ENCODE assay signal across 9 cellular contexts in the genomic region with DNA sequence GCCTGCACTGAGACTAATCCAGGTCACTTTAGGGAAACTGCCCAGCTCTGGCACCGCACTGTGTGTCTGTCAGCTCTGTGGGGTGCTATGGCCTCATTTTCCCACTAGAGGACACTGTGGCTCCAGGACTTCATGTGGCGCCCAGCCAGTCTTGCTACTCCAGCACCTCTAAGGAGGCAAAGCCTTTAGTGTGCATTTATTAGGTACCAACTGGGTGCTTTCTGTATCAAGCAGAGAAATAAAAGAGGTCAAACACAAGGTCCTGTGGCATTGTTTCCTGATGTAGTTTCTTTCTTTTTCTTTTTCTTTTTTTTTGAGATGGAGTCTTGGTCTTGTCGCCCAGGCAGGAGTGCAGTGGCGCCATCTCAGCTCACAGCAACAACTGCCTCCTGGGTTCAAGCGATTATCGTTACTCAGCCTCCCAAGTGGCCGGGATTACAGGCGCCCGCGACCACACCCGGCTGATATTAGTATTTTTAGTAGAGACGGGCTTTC. TPM values are rescaled to one million over a fixed set of nuclear protein-coding genes. Genes with fewer than 3 reads are reported as not detected.
DNase-seq lines count a peak whose midpoint lies in the region; ATAC-seq, FAIRE-seq and TF ChIP-seq lines count a peak whose summit lies in the region.
"Had no signal": no experiment of that assay in that cellular context is flagged by ENCODE, and none has a peak within 500 bp of the region (broad histone marks: within the 10 kb centered on the region; RNA-seq: fewer than 3 reads in every experiment).

No MANE protein-coding gene starts in this region.

- H3K27me3 ChIP-seq in esophagus muscularis mucosa, result no peaks in the 10 kb centered on the region

- no peak for DNase-seq in D721Med (ENCODE audit: insufficient read length, low spot score)
- peak; percentile 94 for DNase-seq in HT-29 (ENCODE audit: low spot score)
- peak; percentile 87 for DNase-seq in OCI-M1 (lab: John Stamatoyannopoulos, UW)
- peak; percentile 59 for DNase-seq in activated T-cell treated with anti-CD3 and anti-CD28 coated beads for 24 hours (ENCODE audit: low read depth)
- DNase-seq in esophagus muscularis mucosa (ENCODE audit: extremely low spot score), result no peak
- peak in 9 of 10 donors; percentile 17 to 73 (median 49) for DNase-seq in naive thymus-derived CD8-positive, alpha-beta T cell
- DNase-seq in stimulated activated naive B cell treated with anti-CD40 and anti-IgM and Interleukin-4, amounts not matched to agents 10 μg/mL and 1 μg/mL and 100 μg/mL, for 72 hours, result peak; percentile 73

- H3K9me3 ChIP-seq in esophagus muscularis mucosa, result no peaks in the 10 kb centered on the region

- TF ChIP-seq CTCF in D721Med (IDR thresholded peaks at IDR 0.05; ENCODE audit: insufficient read depth, missing control alignments) (peak; percentile 100), esophagus muscularis mucosa (IDR thresholded peaks at IDR 0.05) (peak; percentile 91 to 99 (median 95))

- H3K4me3 Mint-ChIP-seq in naive thymus-derived CD8-positive, alpha-beta T cell, result no peak overlapping the region
- H3K4me3 Mint-ChIP-seq in stimulated activated naive B cell treated with anti-CD40 and anti-IgM and Interleukin-4, amounts not matched to agents 10 μg/mL and 1 μg/mL and 100 μg/mL, for 72 hours, result no peak overlapping the region

- H3K4me3 ChIP-seq in esophagus muscularis mucosa, result no peak overlapping the region

- no peak for TF ChIP-seq POLR2A in esophagus muscularis mucosa (IDR thresholded peaks at IDR 0.05; ENCODE audit: low read depth)

- no peak for TF ChIP-seq EP300 in esophagus muscularis mucosa (IDR thresholded peaks at IDR 0.05)

- peaks cover 0 to 4% (median 0%) of the 10 kb centered on the region in 9 donors for H3K9me3 Mint-ChIP-seq in naive thymus-derived CD8-positive, alpha-beta T cell
- no peaks in the 10 kb centered on the region for H3K9me3 Mint-ChIP-seq in stimulated activated naive B cell treated with anti-CD40 and anti-IgM and Interleukin-4, amounts not matched to agents 10 μg/mL and 1 μg/mL and 100 μg/mL, for 72 hours

- FAIRE-seq in D721Med (lab: Jason Lieb, UNC), result no peak
- FAIRE-seq: TTC549 had no signal

- intact Hi-C loops in esophagus muscularis mucosa (cut with DNase I), result loop anchor here (1.0 kb wide), 1 partner anchor 68 kb away; no protein-coding TSS in a partner anchor

- no peaks in the 10 kb centered on the region for H3K4me1 Mint-ChIP-seq in naive thymus-derived CD8-positive, alpha-beta T cell
- H3K4me1 Mint-ChIP-seq in stimulated activated naive B cell treated with anti-CD40 and anti-IgM and Interleukin-4, amounts not matched to agents 10 μg/mL and 1 μg/mL and 100 μg/mL, for 72 hours, result no peaks in the 10 kb centered on the region

- H3K36me3 Mint-ChIP-seq in naive thymus-derived CD8-positive, alpha-beta T cell, result no peaks in the 10 kb centered on the region
- H3K36me3 Mint-ChIP-seq in stimulated activated naive B cell treated with anti-CD40 and anti-IgM and Interleukin-4, amounts not matched to agents 10 μg/mL and 1 μg/mL and 100 μg/mL, for 72 hours, result no peaks in the 10 kb centered on the region

- ATAC-seq in naive thymus-derived CD8-positive, alpha-beta T cell, result peak; percentile 89 to 91
- peak; percentile 99 to 100 for ATAC-seq in stimulated activated naive B cell treated with anti-CD40 and anti-IgM and Interleukin-4, amounts not matched to agents 10 μg/mL and 1 μg/mL and 100 μg/mL, for 72 hours (replicated peaks)
- no peak for ATAC-seq in HG02938 (IDR thresholded peaks at IDR 0.05; ENCODE audit: unreplicated experiment)

- no peaks in the 10 kb centered on the region for H3K36me3 ChIP-seq in esophagus muscularis mucosa

- H3K27ac ChIP-seq in esophagus muscularis mucosa (replicated peaks in 1 of 4), result no peak overlapping the region

- peaks cover 0 to 11% (median 5%) of the 10 kb centered on the region in 5 donors for H3K27me3 Mint-ChIP-seq in naive thymus-derived CD8-positive, alpha-beta T cell
- H3K27me3 Mint-ChIP-seq in stimulated activated naive B cell treated with anti-CD40 and anti-IgM and Interleukin-4, amounts not matched to agents 10 μg/mL and 1 μg/mL and 100 μg/mL, for 72 hours, result peaks cover 17 to 39% of the 10 kb centered on the region in 2 donors

- POLR2A ChIA-PET in naive thymus-derived CD8-positive, alpha-beta T cell (lab: Charles Lee), result interaction anchor here (0.7 kb wide), 1 partner anchor 1368 kb away, joined by 3 read pairs; no protein-coding TSS in a partner anchor

- peaks cover 0 to 9% (median 2%) of the 10 kb centered on the region in 4 donors for H3K4me1 ChIP-seq in esophagus muscularis mucosa

- WGBS in esophagus muscularis mucosa, result 60% methylated on average over 12 of the region's 12 CpGs

- no peak overlapping the region for H3K27ac Mint-ChIP-seq in naive thymus-derived CD8-positive, alpha-beta T cell
- H3K27ac Mint-ChIP-seq in stimulated activated naive B cell treated with anti-CD40 and anti-IgM and Interleukin-4, amounts not matched to agents 10 μg/mL and 1 μg/mL and 100 μg/mL, for 72 hours, result no peak overlapping the region

RNA-seq across cellular contexts. Expression of a gene that starts 12.5 kb away (rescaled TPM):
- not detected in 2 replicates for total RNA-seq in HT-29 (2014; rRNA removed; shearing (Covaris generic))
- 1 to 10 TPM in 2 of 4 donors, under 1 TPM in 2; 0.42 to 2.1 (median 1.0) TPM for total RNA-seq in esophagus muscularis mucosa
- not detected for total RNA-seq in naive thymus-derived CD8-positive, alpha-beta T cell
- not detected for polyA plus RNA-seq in naive thymus-derived CD8-positive, alpha-beta T cell

Comparison
In these comparisons a context has a peak if more than half of its experiments do, and no peak if none do; other contexts are left out.
1. DNase-seq: peak in HT-29 (single experiment), OCI-M1 (single experiment), activated T-cell treated with anti-CD3 and anti-CD28 coated beads for 24 hours (single experiment), naive thymus-derived CD8-positive, alpha-beta T cell (9 of 10) and stimulated activated naive B cell treated with anti-CD40 and anti-IgM and Interleukin-4, amounts not matched to agents 10 μg/mL and 1 μg/mL and 100 μg/mL, for 72 hours (single experiment); none in D721Med (single experiment) and esophagus muscularis mucosa (single experiment).